ENCODE assay signal across 1 cellular context in the genomic region with DNA sequence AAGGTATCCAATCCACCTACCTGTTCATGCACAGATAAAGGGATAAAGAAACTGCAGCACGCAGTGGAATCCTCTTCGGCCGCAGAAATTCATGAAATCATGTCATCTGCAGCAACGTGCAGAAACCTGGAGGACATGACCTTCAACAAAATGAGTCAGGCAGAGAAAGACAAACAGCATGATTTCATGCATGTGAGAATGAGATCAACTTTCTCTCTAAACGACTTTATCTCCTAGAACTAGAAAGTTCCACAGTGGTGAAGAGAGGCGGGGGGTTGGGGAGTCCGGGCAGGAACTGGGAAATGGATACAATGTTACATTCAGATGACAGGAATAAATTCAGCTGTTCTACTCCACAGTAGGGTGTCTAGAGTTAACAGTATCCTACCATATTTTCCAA.
TF ChIP-seq lines count a peak whose summit lies in the region.

No MANE protein-coding gene starts in this region.

TF ChIP-seq in K562, 482 proteins besides CTCF, POLR2A, EP300 and RAD21:
- TF ChIP-seq JUND (IDR thresholded peaks at IDR 0.05; ENCODE audit: borderline replicate concordance, low read depth, low read length) (peak; percentile 59; the same call in 1 of the 2 replicates), JUND (tag; IDR thresholded peaks at IDR 0.05; ENCODE audit: borderline replicate concordance, low read depth, low read length) (peak; percentile 52; the same call in 1 of the 3 replicates), HDAC8 (tag; IDR thresholded peaks at IDR 0.05) (no peak), MCM7 (IDR thresholded peaks at IDR 0.05) (no peak), KAT2B (IDR thresholded peaks at IDR 0.05; ENCODE audit: low read depth, low read length) (no peak), BHLHE40 (IDR thresholded peaks at IDR 0.05; ENCODE audit: low read length) (peak; percentile 21; the same call in 1 of the 2 replicates), ATF7 (IDR thresholded peaks at IDR 0.05) (0 out of 2 replicates have a peak, but pooled peaks have one; percentile 35), CEBPZ (IDR thresholded peaks at IDR 0.05; ENCODE audit: borderline replicate concordance, low read depth, low read length) (no peak), JUN (IDR thresholded peaks at IDR 0.05; ENCODE audit: borderline replicate concordance, low read depth, low read length) (peak; percentile 74; the same call in 1 of the 2 replicates), JUN (CRISPR knock-in tag; IDR thresholded peaks at IDR 0.05; ENCODE audit: borderline replicate concordance) (no peak), ESRRA (IDR thresholded peaks at IDR 0.05; ENCODE audit: borderline replicate concordance, low read depth) (peak; percentile 77), GTF2F1 (IDR thresholded peaks at IDR 0.05; ENCODE audit: low read depth, low read length) (no peak), MLLT1 (IDR thresholded peaks at IDR 0.05) (0 out of 4 replicates have a peak, but pooled peaks of 1 of the 2 experiments have one; percentile 30)
- TF ChIP-seq, protein P1, sequence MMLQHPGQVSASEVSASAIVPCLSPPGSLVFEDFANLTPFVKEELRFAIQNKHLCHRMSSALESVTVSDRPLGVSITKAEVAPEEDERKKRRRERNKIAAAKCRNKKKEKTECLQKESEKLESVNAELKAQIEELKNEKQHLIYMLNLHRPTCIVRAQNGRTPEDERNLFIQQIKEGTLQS (IDR thresholded peaks at IDR 0.05) = peak; percentile 77; the same call in 1 of the 2 replicates
- TF ChIP-seq, protein P1 (CRISPR knock-in tag; conservative IDR thresholded peaks at IDR 0.05) = no peak
- TF ChIP-seq, protein P2, sequence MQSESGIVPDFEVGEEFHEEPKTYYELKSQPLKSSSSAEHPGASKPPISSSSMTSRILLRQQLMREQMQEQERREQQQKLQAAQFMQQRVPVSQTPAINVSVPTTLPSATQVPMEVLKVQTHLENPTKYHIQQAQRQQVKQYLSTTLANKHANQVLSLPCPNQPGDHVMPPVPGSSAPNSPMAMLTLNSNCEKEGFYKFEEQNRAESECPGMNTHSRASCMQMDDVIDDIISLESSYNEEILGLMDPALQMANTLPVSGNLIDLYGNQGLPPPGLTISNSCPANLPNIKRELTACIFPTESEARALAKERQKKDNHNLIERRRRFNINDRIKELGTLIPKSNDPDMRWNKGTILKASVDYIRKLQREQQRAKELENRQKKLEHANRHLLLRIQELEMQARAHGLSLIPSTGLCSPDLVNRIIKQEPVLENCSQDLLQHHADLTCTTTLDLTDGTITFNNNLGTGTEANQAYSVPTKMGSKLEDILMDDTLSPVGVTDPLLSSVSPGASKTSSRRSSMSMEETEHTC (IDR thresholded peaks at IDR 0.05) = no peak
- TF ChIP-seq, protein P3, sequence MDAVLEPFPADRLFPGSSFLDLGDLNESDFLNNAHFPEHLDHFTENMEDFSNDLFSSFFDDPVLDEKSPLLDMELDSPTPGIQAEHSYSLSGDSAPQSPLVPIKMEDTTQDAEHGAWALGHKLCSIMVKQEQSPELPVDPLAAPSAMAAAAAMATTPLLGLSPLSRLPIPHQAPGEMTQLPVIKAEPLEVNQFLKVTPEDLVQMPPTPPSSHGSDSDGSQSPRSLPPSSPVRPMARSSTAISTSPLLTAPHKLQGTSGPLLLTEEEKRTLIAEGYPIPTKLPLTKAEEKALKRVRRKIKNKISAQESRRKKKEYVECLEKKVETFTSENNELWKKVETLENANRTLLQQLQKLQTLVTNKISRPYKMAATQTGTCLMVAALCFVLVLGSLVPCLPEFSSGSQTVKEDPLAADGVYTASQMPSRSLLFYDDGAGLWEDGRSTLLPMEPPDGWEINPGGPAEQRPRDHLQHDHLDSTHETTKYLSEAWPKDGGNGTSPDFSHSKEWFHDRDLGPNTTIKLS (IDR thresholded peaks at IDR 0.05; ENCODE audit: borderline replicate concordance, low read depth) = no peak
- TF ChIP-seq, protein P4, sequence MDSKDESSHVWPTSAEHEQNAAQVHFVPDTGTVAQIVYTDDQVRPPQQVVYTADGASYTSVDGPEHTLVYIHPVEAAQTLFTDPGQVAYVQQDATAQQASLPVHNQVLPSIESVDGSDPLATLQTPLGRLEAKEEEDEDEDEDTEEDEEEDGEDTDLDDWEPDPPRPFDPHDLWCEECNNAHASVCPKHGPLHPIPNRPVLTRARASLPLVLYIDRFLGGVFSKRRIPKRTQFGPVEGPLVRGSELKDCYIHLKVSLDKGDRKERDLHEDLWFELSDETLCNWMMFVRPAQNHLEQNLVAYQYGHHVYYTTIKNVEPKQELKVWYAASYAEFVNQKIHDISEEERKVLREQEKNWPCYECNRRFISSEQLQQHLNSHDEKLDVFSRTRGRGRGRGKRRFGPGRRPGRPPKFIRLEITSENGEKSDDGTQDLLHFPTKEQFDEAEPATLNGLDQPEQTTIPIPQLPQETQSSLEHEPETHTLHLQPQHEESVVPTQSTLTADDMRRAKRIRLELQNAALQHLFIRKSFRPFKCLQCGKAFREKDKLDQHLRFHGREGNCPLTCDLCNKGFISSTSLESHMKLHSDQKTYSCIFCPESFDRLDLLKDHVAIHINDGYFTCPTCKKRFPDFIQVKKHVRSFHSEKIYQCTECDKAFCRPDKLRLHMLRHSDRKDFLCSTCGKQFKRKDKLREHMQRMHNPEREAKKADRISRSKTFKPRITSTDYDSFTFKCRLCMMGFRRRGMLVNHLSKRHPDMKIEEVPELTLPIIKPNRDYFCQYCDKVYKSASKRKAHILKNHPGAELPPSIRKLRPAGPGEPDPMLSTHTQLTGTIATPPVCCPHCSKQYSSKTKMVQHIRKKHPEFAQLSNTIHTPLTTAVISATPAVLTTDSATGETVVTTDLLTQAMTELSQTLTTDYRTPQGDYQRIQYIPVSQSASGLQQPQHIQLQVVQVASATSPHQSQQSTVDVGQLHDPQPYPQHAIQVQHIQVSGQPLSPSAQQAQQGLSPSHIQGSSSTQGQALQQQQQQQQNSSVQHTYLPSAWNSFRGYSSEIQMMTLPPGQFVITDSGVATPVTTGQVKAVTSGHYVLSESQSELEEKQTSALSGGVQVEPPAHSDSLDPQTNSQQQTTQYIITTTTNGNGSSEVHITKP (IDR thresholded peaks at IDR 0.05; ENCODE audit: partially characterized antibody) = peak; percentile 20
- TF ChIP-seq, protein P5, sequence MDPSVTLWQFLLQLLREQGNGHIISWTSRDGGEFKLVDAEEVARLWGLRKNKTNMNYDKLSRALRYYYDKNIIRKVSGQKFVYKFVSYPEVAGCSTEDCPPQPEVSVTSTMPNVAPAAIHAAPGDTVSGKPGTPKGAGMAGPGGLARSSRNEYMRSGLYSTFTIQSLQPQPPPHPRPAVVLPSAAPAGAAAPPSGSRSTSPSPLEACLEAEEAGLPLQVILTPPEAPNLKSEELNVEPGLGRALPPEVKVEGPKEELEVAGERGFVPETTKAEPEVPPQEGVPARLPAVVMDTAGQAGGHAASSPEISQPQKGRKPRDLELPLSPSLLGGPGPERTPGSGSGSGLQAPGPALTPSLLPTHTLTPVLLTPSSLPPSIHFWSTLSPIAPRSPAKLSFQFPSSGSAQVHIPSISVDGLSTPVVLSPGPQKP (CRISPR knock-in tag; IDR thresholded peaks at IDR 0.05) = no peak
TF ChIP-seq in K562: peak in this region for 8.
